21 cellular contexts compared by ENCODE assay signal in the genomic region with DNA sequence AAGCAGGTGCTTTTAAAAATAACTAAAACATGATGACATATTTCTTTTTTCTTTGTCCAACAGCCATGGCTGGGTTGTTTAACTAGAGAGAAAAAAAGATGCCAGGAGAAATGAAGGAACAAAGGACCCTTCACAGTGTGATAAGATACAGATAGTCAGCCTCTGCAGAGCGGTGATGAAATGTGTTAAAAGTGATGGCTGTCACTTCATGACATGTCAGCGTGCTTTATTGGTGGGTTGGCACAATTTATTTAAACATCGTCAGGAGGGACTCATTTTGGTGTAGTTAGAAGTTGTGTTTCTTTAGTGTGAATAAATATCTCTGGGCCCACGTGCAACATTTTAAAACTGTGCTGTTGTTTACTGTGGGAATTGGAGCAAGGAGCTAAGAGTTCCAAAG.
"Had no signal": no experiment of that assay in that cellular context is flagged by ENCODE, and none has a peak within 500 bp of the region (broad histone marks: within the 10 kb centered on the region; RNA-seq: fewer than 3 reads in every experiment).

No MANE protein-coding gene starts in this region.

- H3K9me3 Mint-ChIP-seq: IgD-negative memory B cell had no signal

- FAIRE-seq: HTR-8/SVneo, K562, RCC 7860 had no signal

- H3K27ac Mint-ChIP-seq: IgD-negative memory B cell had no signal

- H3K4me3 Mint-ChIP-seq: IgD-negative memory B cell had no signal

- H3K4me3 ChIP-seq: K562 had no signal

- ATAC-seq: K562, SK-N-SH treated with all-trans-retinoic acid at 6 μM for 48 hours had no signal

- DNase-seq: MV-4-11, NCI-H1105, NCI-H1417, NCI-H1436 treated with DMSO at 0.1 percent for 48 hours, NCI-H187, NCI-H2029, NCI-H2081 treated with DMSO at 0.1 percent for 48 hours, NCI-H2171, NCI-H226, NCI-H446, NCI-H510A, NCI-H524 treated with DMSO at 0.1 percent for 48 hours, NCI-H69, NCI-H774, RPMI8226, SHP77 had no signal

- H3K27me3 Mint-ChIP-seq: IgD-negative memory B cell had no signal

- H3K36me3 Mint-ChIP-seq: IgD-negative memory B cell had no signal
